Comparison of ENCODE assay signal across 27 cellular contexts in genomic region chr18:22056962-22057361, GRCh38.
"Had no signal": no experiment of that assay in that cellular context is flagged by ENCODE, and none has a peak within 500 bp of the region (broad histone marks: within the 10 kb centered on the region; RNA-seq: fewer than 3 reads in every experiment).

No MANE protein-coding gene starts in this region.

- H3K4me1 ChIP-seq: ascending aorta, SJCRH30 had no signal

- H3K27ac ChIP-seq: ascending aorta, cardiac muscle cell, SJCRH30, SK-N-MC, WERI-Rb-1 had no signal

- H3K27me3 ChIP-seq: ascending aorta, cardiac muscle cell, SJCRH30 had no signal

- H3K9me3 ChIP-seq: ascending aorta, SJCRH30 had no signal

- H3K36me3 ChIP-seq: ascending aorta, cardiac muscle cell, SJCRH30, WERI-Rb-1 had no signal

- H3K4me3 ChIP-seq: ascending aorta, cardiac muscle cell, SJCRH30, SK-N-MC had no signal

- ATAC-seq: activated CD8-positive, alpha-beta T cell treated with anti-CD3 and anti-CD28 coated beads for 36 hours had no signal

- DNase-seq: activated CD4-positive, alpha-beta T cell treated with anti-CD3 and anti-CD28 coated beads, Interleukin-2, amount 10 ng/mL, durations not matched to agents 24 days and 14 days; activated CD4-positive, alpha-beta T cell treated with anti-CD3 and anti-CD28 coated beads, Interleukin-2, amount 50 U/mL, for 4 hours; activated CD8-positive, alpha-beta T cell treated with anti-CD3 and anti-CD28 coated beads for 36 hours; activated gamma-delta T cell; activated naive CD4-positive, alpha-beta T cell treated with Interleukin-2 at 50 U/mL for 16 hours; activated naive CD8-positive, alpha-beta T cell treated with anti-CD3 and anti-CD28 coated beads, Interleukin-2, amount 10 ng/mL, durations not matched to agents 7 days and 5 days; activated T-cell treated with anti-CD3 and anti-CD28 coated beads, Interleukin-2, amount 50 U/mL, for 24 hours; amygdala; Kasumi-1; KG1; MM.1S; NCI-H1092 treated with DMSO at 0.1 percent for 48 hours; NCI-H1417; NCI-H146; NCI-H187 treated with DMSO at 0.1 percent for 48 hours; NCI-H2081; NCI-H345; NCI-H510A; NCI-H526; NCI-H748 treated with DMSO at 0.1 percent for 48 hours; SHP77; SJCRH30; T1000; WERI-Rb-1 had no signal
